ENCODE assay signal across 16 cellular contexts in genomic region chr22:25998118-25998775, GRCh38.
DNase-seq lines count a peak whose midpoint lies in the region; ATAC-seq and TF ChIP-seq lines count a peak whose summit lies in the region.
"Had no signal": no experiment of that assay in that cellular context is flagged by ENCODE, and none has a peak within 500 bp of the region (broad histone marks: within the 10 kb centered on the region; RNA-seq: fewer than 3 reads in every experiment).

No MANE protein-coding gene starts in this region.

- WGBS in psoas muscle, 3 donors: 20 to 32% (median 27%) methylated on average over 9 of the region's 9 CpGs

- no peak overlapping the region for H3K4me3 ChIP-seq in cardiac muscle cell
- H3K4me3 ChIP-seq in psoas muscle: no peak overlapping the region
- H3K4me3 ChIP-seq: BLaER1, GM12878, GM23248 had no signal

- no peaks in the 10 kb centered on the region for H3K27me3 ChIP-seq in cardiac muscle cell
- H3K27me3 ChIP-seq in psoas muscle (ENCODE audit: insufficient read depth in 3 of 3, low read length in 2 of 3): no peaks in the 10 kb centered on the region
- H3K27me3 ChIP-seq: BLaER1 had no signal

- H3K27ac ChIP-seq in cardiac muscle cell (peak overlapping the region; percentile 39), psoas muscle (no peak overlapping the region)
- H3K27ac ChIP-seq: BLaER1, GM23248, HL-60 had no signal

- ATAC-seq in left ventricle myocardium superior (peak; percentile 82), psoas muscle (peak in 3 of 4 donors; percentile 45 to 72 (median 60)), GM21825 (IDR thresholded peaks at IDR 0.05; ENCODE audit: unreplicated experiment) (no peak)
- ATAC-seq: GM12878, HCT116 had no signal

- TF ChIP-seq CTCF in cardiac muscle cell (IDR thresholded peaks at IDR 0.05; ENCODE audit: low read depth, low read length) (no peak), psoas muscle (IDR thresholded peaks at IDR 0.05) (no peak)

- intact Hi-C loops in left ventricle myocardium superior (cut with micrococcal nuclease) (no loop called here), psoas muscle (cut with DNase I) (no loop called here)

- DNase-seq in NCI-H1092 treated with DMSO at 0.1 percent for 48 hours (lab: John Stamatoyannopoulos, UW): peak; percentile 31
- DNase-seq in NCI-H1092 (lab: John Stamatoyannopoulos, UW): no peak
- no peak for DNase-seq in cardiac muscle cell (ENCODE audit: low read depth in 1 of 2, low spot score in 1 of 2)
- no peak for DNase-seq in left ventricle myocardium superior
- no peak for DNase-seq in psoas muscle
- no peak for DNase-seq in activated effector memory CD4-positive, alpha-beta T cell treated with anti-CD3 and anti-CD28 coated beads, Interleukin-2, amount 50 U/mL, for 16 hours
- DNase-seq: 8988T; AML-193; CD4-positive, CD25-positive, alpha-beta regulatory T cell; DMS53; GM23248 had no signal

- H3K9me3 ChIP-seq in cardiac muscle cell (ENCODE audit: low read depth) (no peaks in the 10 kb centered on the region), psoas muscle (no peaks in the 10 kb centered on the region)
- H3K9me3 ChIP-seq: BLaER1 had no signal

- H3K36me3 ChIP-seq in cardiac muscle cell: peaks cover 28% of the 10 kb centered on the region
- peaks cover 2 to 74% of the 10 kb centered on the region in 2 donors for H3K36me3 ChIP-seq in psoas muscle (ENCODE audit: insufficient read depth in 1 of 2, low read depth in 1 of 2)
- H3K36me3 ChIP-seq: BLaER1 had no signal

- H3K4me1 ChIP-seq in cardiac muscle cell (ENCODE audit: low read depth) (peaks cover 8% of the 10 kb centered on the region), psoas muscle (peaks cover 7% of the 10 kb centered on the region)
